8 cellular contexts compared by ENCODE assay signal in the genomic region with DNA sequence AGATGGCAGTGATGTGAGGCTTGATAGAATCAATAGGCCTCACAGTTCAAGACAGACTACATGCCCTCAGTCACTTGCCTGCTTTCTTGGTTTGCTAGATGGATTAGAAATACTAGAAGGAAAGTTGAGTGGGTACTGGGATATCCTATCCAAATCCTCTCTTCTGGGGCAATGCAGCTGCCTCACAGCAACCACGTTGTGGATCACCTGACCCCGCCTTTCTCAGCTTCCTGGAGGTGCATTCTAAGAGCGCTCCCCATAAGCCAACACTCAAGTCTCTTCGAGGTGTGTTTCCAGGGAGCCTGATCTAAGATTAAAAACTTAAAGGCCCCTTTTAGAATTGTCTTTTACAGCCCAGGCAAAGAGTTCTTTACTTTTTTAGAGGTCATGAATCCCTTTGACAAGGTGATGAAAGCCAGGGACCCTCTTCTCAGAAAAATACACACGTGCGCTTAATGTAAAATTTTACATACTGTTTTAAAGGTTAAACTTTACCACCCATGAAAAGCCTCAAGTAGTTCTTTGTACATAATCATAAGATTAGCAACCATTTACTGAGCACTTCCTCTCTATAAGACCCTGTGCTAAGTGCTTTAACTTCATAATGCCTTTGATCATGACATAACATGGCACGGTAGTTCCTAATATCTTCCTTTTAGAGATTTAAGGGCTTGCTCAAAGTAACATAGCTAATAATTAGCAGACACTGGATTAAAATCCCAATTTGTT. TPM values are rescaled to one million over a fixed set of nuclear protein-coding genes. Genes with fewer than 3 reads are reported as not detected.
A peak's percentile ranks its signal among the peaks of the same experiment; 100 is the strongest.
DNase-seq lines count a peak whose midpoint lies in the region; ATAC-seq and TF ChIP-seq lines count a peak whose summit lies in the region.

No MANE protein-coding gene starts in this region.

- intact Hi-C loops in activated CD4-positive, alpha-beta T cell treated with anti-CD3 and anti-CD28 coated beads, Interleukin-2, amount 10 ng/mL, durations not matched to agents 24 days and 14 days (cut with micrococcal nuclease): loop anchor here (1.0 to 10.0 kb wide), 7 partner anchors 31 to 1195 kb away; a partner anchor contains a TSS
- intact Hi-C loops in psoas muscle (cut with DNase I): loop anchor here in 1 of 2 donors (1.0 kb wide), 1 partner anchor 31 kb away; a partner anchor contains a TSS

- H3K27ac ChIP-seq in psoas muscle: peak overlapping the region; percentile 89

- H3K36me3 Mint-ChIP-seq in activated CD4-positive, alpha-beta T cell treated with anti-CD3 and anti-CD28 coated beads, Interleukin-2, amount 10 ng/mL, durations not matched to agents 24 days and 14 days (ENCODE audit: low read depth): peaks cover 68% of the 10 kb centered on the region

- H3K36me3 ChIP-seq in psoas muscle (ENCODE audit: insufficient read depth in 1 of 2, low read depth in 1 of 2): peaks cover 17 to 29% of the 10 kb centered on the region in 2 donors

- H3K9me3 Mint-ChIP-seq in activated CD4-positive, alpha-beta T cell treated with anti-CD3 and anti-CD28 coated beads, Interleukin-2, amount 10 ng/mL, durations not matched to agents 24 days and 14 days: peaks cover 9% of the 10 kb centered on the region

- peak overlapping the region; percentile 85 for H3K4me3 ChIP-seq in psoas muscle

- no peak for TF ChIP-seq CTCF in psoas muscle (IDR thresholded peaks at IDR 0.05)

- H3K4me1 ChIP-seq in psoas muscle: peaks cover 17% of the 10 kb centered on the region

- 70 to 81% (median 75%) methylated on average over 7 of the region's 7 CpGs for WGBS in psoas muscle, 3 donors

- H3K4me1 Mint-ChIP-seq in activated CD4-positive, alpha-beta T cell treated with anti-CD3 and anti-CD28 coated beads, Interleukin-2, amount 10 ng/mL, durations not matched to agents 24 days and 14 days: peaks cover 38% of the 10 kb centered on the region

- ATAC-seq in GM18505 (IDR thresholded peaks at IDR 0.05; ENCODE audit: unreplicated experiment): peak; percentile 4
- peak; percentile 17 for ATAC-seq in HG03064 (IDR thresholded peaks at IDR 0.05; ENCODE audit: low read depth, unreplicated experiment)
- peak in 1 of 4 donors; percentile 11 for ATAC-seq in psoas muscle
- no peak for ATAC-seq in HG02970 (IDR thresholded peaks at IDR 0.05; ENCODE audit: low FRiP score, unreplicated experiment)
- no peak for ATAC-seq in HG03108 (IDR thresholded peaks at IDR 0.05; ENCODE audit: unreplicated experiment)

- DNase-seq in activated CD4-positive, alpha-beta T cell treated with anti-CD3 and anti-CD28 coated beads, Interleukin-2, amount 10 ng/mL, durations not matched to agents 24 days and 14 days: peak; percentile 83
- DNase-seq in erythroblast (lab: John Stamatoyannopoulos, UW): peak; percentile 8 to 17
- DNase-seq in psoas muscle: no peak
- no peak for DNase-seq in DMS153 treated with DMSO at 0.1 percent for 48 hours (lab: John Stamatoyannopoulos, UW; ENCODE audit: unreplicated experiment)

- H3K27me3 Mint-ChIP-seq in activated CD4-positive, alpha-beta T cell treated with anti-CD3 and anti-CD28 coated beads, Interleukin-2, amount 10 ng/mL, durations not matched to agents 24 days and 14 days: no peaks in the 10 kb centered on the region

- no peak for TF ChIP-seq POLR2A in GM18505 (IDR thresholded peaks at IDR 0.05; ENCODE audit: borderline replicate concordance, extremely low read depth, insufficient read depth, insufficient read length)
- TF ChIP-seq POLR2A in erythroblast (IDR thresholded peaks at IDR 0.05; ENCODE audit: low read length): no peak

- no peaks in the 10 kb centered on the region for H3K27me3 ChIP-seq in psoas muscle (ENCODE audit: insufficient read depth in 3 of 3, low read length in 2 of 3)

- H3K27ac Mint-ChIP-seq in activated CD4-positive, alpha-beta T cell treated with anti-CD3 and anti-CD28 coated beads, Interleukin-2, amount 10 ng/mL, durations not matched to agents 24 days and 14 days: peak overlapping the region; percentile 96

- H3K4me3 Mint-ChIP-seq in activated CD4-positive, alpha-beta T cell treated with anti-CD3 and anti-CD28 coated beads, Interleukin-2, amount 10 ng/mL, durations not matched to agents 24 days and 14 days: peak overlapping the region; percentile 93

- no peaks in the 10 kb centered on the region for H3K9me3 ChIP-seq in psoas muscle

RNA-seq across cellular contexts. Expression of a gene that starts 0.8 kb away (rescaled TPM):
- total RNA-seq in activated CD4-positive, alpha-beta T cell treated with anti-CD3 and anti-CD28 coated beads, Interleukin-2, amount 10 ng/mL, durations not matched to agents 24 days and 14 days: 1,411 and 1,425 TPM in 2 replicates
- 100 to 1,000 TPM; 614 to 727 (median 691) TPM for total RNA-seq in psoas muscle
- polyA plus RNA-seq in psoas muscle: 1,000 to 10,000 TPM; 1,899 to 2,947 (median 2,473) TPM

RNA-seq across cellular contexts. Expression of a gene that starts 30.9 kb away (rescaled TPM):
- 91.2 and 93.3 TPM in 2 replicates for total RNA-seq in activated CD4-positive, alpha-beta T cell treated with anti-CD3 and anti-CD28 coated beads, Interleukin-2, amount 10 ng/mL, durations not matched to agents 24 days and 14 days
- 10 to 100 TPM; 17.6 to 29.8 (median 21.2) TPM for total RNA-seq in psoas muscle
- 10 to 100 TPM; 34.6 to 86.3 (median 51.0) TPM for polyA plus RNA-seq in psoas muscle

Comparison
In these comparisons a context has a peak if more than half of its experiments do, and no peak if none do; other contexts are left out.
1. ATAC-seq: peak in GM18505 (single experiment) and HG03064 (single experiment); none in HG02970 (single experiment) and HG03108 (single experiment).
2. DNase-seq: peak in activated CD4-positive, alpha-beta T cell treated with anti-CD3 and anti-CD28 coated beads, Interleukin-2, amount 10 ng/mL, durations not matched to agents 24 days and 14 days (single experiment) and erythroblast (2 of 2); none in psoas muscle (0 of 2) and DMS153 treated with DMSO at 0.1 percent for 48 hours (single experiment).